Comparison of ENCODE assay signal across 11 cellular contexts in the genomic region with DNA sequence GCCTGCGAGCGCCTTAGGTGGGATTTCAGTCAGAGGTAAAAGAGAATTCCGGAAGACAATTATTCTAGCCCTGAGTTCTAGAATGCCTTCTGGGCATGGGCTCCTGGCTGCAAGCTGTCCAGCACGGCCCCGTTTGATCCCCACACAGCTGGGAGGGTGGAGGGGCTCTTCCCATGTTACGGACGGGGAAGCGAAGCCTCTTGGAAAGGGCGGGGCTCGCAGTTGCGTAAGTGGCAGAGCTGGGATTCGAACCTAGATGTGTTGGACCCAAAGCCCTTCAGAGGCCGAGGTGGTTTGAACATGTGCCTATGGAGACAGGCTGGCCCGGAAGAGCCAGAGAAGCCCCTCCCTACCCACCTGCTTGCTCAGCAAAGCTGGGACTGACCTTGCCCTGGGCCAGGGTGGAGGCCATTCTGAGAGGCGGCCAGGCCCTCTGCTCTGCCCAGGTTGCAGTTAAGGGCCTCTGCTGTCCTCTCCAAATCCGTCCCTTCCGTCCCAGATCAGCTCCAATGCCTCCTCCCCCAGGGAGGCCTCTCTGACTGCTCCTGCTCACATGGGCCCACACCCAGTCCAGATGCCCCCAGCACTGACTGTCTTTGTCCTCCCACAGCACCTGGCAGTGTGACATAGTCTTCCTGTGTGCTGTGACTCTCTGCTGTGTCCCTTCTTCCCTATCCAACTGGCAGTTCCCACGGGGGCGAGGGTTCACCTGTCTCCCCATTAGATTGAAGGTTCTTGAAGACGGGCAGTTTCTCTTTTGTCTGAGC. TPM values are rescaled to one million over a fixed set of nuclear protein-coding genes. Genes with fewer than 3 reads are reported as not detected.
DNase-seq lines count a peak whose midpoint lies in the region; ATAC-seq and TF ChIP-seq lines count a peak whose summit lies in the region.
"Had no signal": no experiment of that assay in that cellular context is flagged by ENCODE, and none has a peak within 500 bp of the region (broad histone marks: within the 10 kb centered on the region; RNA-seq: fewer than 3 reads in every experiment).

No MANE protein-coding gene starts in this region.

- peak overlapping the region; percentile 33 for H3K14ac ChIP-seq in IMR-90 (replicated peaks; ENCODE audit: low read depth, low read length)

- H3K27me3 ChIP-seq in IMR-90 (ENCODE audit: control insufficient read depth, insufficient read depth, low read length) (no peaks in the 10 kb centered on the region; the same call in 1 of the 2 replicates), esophagus (ENCODE audit: control insufficient read depth in 1 of 2, insufficient read depth in 2 of 2, low read length in 2 of 2) (no peaks in the 10 kb centered on the region), muscle layer of duodenum (ENCODE audit: low read depth, low read length) (no peaks in the 10 kb centered on the region), thoracic aorta (replicated peaks; ENCODE audit: insufficient read depth) (no peaks in the 10 kb centered on the region)

- no peak overlapping the region for H3K9ac ChIP-seq in IMR-90 (ENCODE audit: low read depth, low read length)

- no TSS peak for BruUV-seq in IMR-90 (replicated peaks; lab: Mats Ljungman, UMichigan)

- no peak overlapping the region for H2BK5ac ChIP-seq in IMR-90 (ENCODE audit: low read depth, low read length, poor library complexity, severe bottlenecking)

- no peaks in the 10 kb centered on the region for H4K20me1 ChIP-seq in IMR-90 (ENCODE audit: insufficient read depth, low read length)

- H3K4me1 ChIP-seq in IMR-90 (ENCODE audit: control insufficient read depth, insufficient read depth, low read length) (peaks cover 23% of the 10 kb centered on the region), esophagus (ENCODE audit: control insufficient read depth in 2 of 2, insufficient read depth in 2 of 2, low read length in 1 of 2) (peaks cover 0 to 8% of the 10 kb centered on the region in 2 donors), muscle layer of duodenum (ENCODE audit: control insufficient read depth in 1 of 2, insufficient read depth in 2 of 2, low read length in 2 of 2) (peaks cover 6 to 46% of the 10 kb centered on the region in 2 donors), thoracic aorta (ENCODE audit: control insufficient read depth in 1 of 2, low read depth in 2 of 2) (peaks cover 33 to 59% of the 10 kb centered on the region in 2 donors)

- TF ChIP-seq RAD21 in IMR-90 (IDR thresholded peaks at IDR 0.05; ENCODE audit: low read length): no peak

- POLR2A ChIA-PET in IMR-90 (lab: Charles Lee; ENCODE audit: unreplicated experiment): no interaction called here

- H3K36me3 ChIP-seq in IMR-90 (ENCODE audit: control insufficient read depth, insufficient read depth, low read length): no peaks in the 10 kb centered on the region
- H3K36me3 ChIP-seq in esophagus (ENCODE audit: control insufficient read depth in 2 of 2, insufficient read depth in 2 of 2, low read length in 1 of 2): no peaks in the 10 kb centered on the region
- H3K36me3 ChIP-seq in muscle layer of duodenum (ENCODE audit: control insufficient read depth in 1 of 2, insufficient read depth in 2 of 2, low read length in 2 of 2): no peaks in the 10 kb centered on the region
- peaks cover 8% of the 10 kb centered on the region for H3K36me3 ChIP-seq in thoracic aorta

- H3K4me3 ChIP-seq in IMR-90 (ENCODE audit: insufficient read depth, low read depth, low read length) (no peak overlapping the region), esophagus (ENCODE audit: low read depth in 1 of 2, low read length in 2 of 2) (no peak overlapping the region), muscle layer of duodenum (ENCODE audit: low read depth in 1 of 2, low read length in 2 of 2) (peak overlapping the region in 1 of 2 donors; percentile 73), thoracic aorta (peak overlapping the region; percentile 83)

- no peak for ATAC-seq in IMR-90 (ENCODE audit: low read depth)
- ATAC-seq in thoracic aorta (ENCODE audit: insufficient number of reproducible peaks, low FRiP score, low read depth): no peak
- ATAC-seq in HG02571 (IDR thresholded peaks at IDR 0.05; ENCODE audit: unreplicated experiment): no peak
- ATAC-seq: activated CD8-positive, alpha-beta memory T cell treated with anti-CD3 and anti-CD28 coated beads, Interleukin-2, amount 10 ng/mL, durations not matched to agents 7 days and 5 days had no signal

- peak overlapping the region in 1 of 2 experiments; percentile 29; a peak in 2 of 4 replicates for H4K8ac ChIP-seq in IMR-90 (ENCODE audit: low read depth in 2 of 2, low read length in 2 of 2)

- peak overlapping the region; percentile 83 for H2BK120ac ChIP-seq in IMR-90 (ENCODE audit: low read depth, low read length)

- H3K27ac ChIP-seq in IMR-90 (ENCODE audit: insufficient read depth, low read length) (no peak overlapping the region), esophagus (ENCODE audit: low read depth in 2 of 2, low read length in 1 of 2) (peak overlapping the region; percentile 77 to 81), muscle layer of duodenum (ENCODE audit: low read length) (peak overlapping the region; percentile 78), thoracic aorta (peak overlapping the region; percentile 97 to 100)

- peak overlapping the region; percentile 95 for H2AK5ac ChIP-seq in IMR-90 (ENCODE audit: low read depth, low read length)

- DNase-seq in IMR-90: no peak
- no peak for DNase-seq in thoracic aorta (ENCODE audit: low spot score)
- no peak for DNase-seq in COLO829 (ENCODE audit: low spot score)
- no peak for DNase-seq in NCI-H2196 (lab: John Stamatoyannopoulos, UW; ENCODE audit: unreplicated experiment)
- no peak for DNase-seq in GDM1 (lab: John Stamatoyannopoulos, UW)
- DNase-seq: activated CD8-positive, alpha-beta memory T cell treated with anti-CD3 and anti-CD28 coated beads, Interleukin-2, amount 10 ng/mL, durations not matched to agents 7 days and 5 days; NCI-H526 had no signal

- no peak overlapping the region for H3K56ac ChIP-seq in IMR-90 (ENCODE audit: extremely low read depth, insufficient read depth, low read length)

- H3K79me1 ChIP-seq in IMR-90 (ENCODE audit: low read depth in 1 of 2, low read length in 2 of 2): no peaks in the 10 kb centered on the region

- peak overlapping the region; percentile 6 for H3K18ac ChIP-seq in IMR-90 (ENCODE audit: low read depth, low read length)

- intact Hi-C loops in IMR-90 (cut with micrococcal nuclease): no loop called here

- H2BK15ac ChIP-seq in IMR-90 (ENCODE audit: low read depth, low read length): peak overlapping the region; percentile 89; the same call in 2 of the 3 replicates

- peak overlapping the region; percentile 70; the same call in 1 of the 2 replicates for H4K91ac ChIP-seq in IMR-90 (ENCODE audit: insufficient read depth, low read depth, low read length)

- H3K4me2 ChIP-seq in IMR-90 (ENCODE audit: low read depth, low read length): no peak overlapping the region

- no peak overlapping the region for H2BK20ac ChIP-seq in IMR-90 (ENCODE audit: low read depth, low read length)

- TF ChIP-seq CTCF in IMR-90 (conservative IDR thresholded peaks at IDR 0.05; ENCODE audit: low read depth, low read length) (no peak), thoracic aorta (IDR thresholded peaks at IDR 0.05) (no peak)

- WGBS in IMR-90 (ENCODE audit: extremely low coverage in 2 of 2, insufficient read length in 1 of 2), 2 experiments: 80% methylated on average over 2 of the region's 20 CpGs; no CpG with 5 or more reads in 1 of the 2 experiments
- WGBS in esophagus, 2 donors: 73 to 80% methylated on average over 19 to 20 of the region's 20 CpGs

- peak overlapping the region; percentile 6 for H2AFZ ChIP-seq in IMR-90 (replicated peaks; ENCODE audit: low read length, poor library complexity)

- no peak for TF ChIP-seq POLR2A in IMR-90 (IDR thresholded peaks at IDR 0.05; ENCODE audit: low read depth, low read length)

- peak overlapping the region; percentile 25; the same call in 1 of the 2 replicates for H3K23ac ChIP-seq in IMR-90 (ENCODE audit: low read depth, low read length)

- in situ Hi-C loops in IMR-90 (cut with MboI; ENCODE audit: low sequenced_read_pairs): no loop called here

- peak overlapping the region; percentile 44; the same call in 1 of the 2 replicates for H4K5ac ChIP-seq in IMR-90 (ENCODE audit: low read depth, low read length)

- H3K9me1 ChIP-seq in IMR-90 (ENCODE audit: insufficient read depth, low read length): peaks cover 3% of the 10 kb centered on the region

- H3K4ac ChIP-seq in IMR-90 (ENCODE audit: low read depth, low read length): peak overlapping the region; percentile 66

- dilution Hi-C loops in IMR-90 (cut with HindIII; ENCODE audit: low sequenced_read_pairs, unreplicated experiment): no loop called here

- CTCF ChIA-PET in IMR-90 (lab: Yijun Ruan, JAX): interaction anchor here (0.6 kb wide), 1 partner anchor 277 kb away, joined by 3 read pairs; no protein-coding TSS in a partner anchor

- H2AK9ac ChIP-seq in IMR-90 (replicated peaks; ENCODE audit: low read depth, low read length, poor library complexity): peak overlapping the region; percentile 80

- no peaks in the 10 kb centered on the region for H3K9me3 ChIP-seq in IMR-90 (ENCODE audit: control insufficient read depth, insufficient read depth, low read length)
- no peaks in the 10 kb centered on the region for H3K9me3 ChIP-seq in esophagus (ENCODE audit: control insufficient read depth in 2 of 2, insufficient read depth in 1 of 2, low read depth in 1 of 2, low read length in 1 of 2)
- H3K9me3 ChIP-seq in muscle layer of duodenum (ENCODE audit: control insufficient read depth in 1 of 2, low read length in 2 of 2): no peaks in the 10 kb centered on the region
- no peaks in the 10 kb centered on the region for H3K9me3 ChIP-seq in thoracic aorta

RNA-seq across cellular contexts. Expression of gene HSPB7, which starts 1.1 kb away (rescaled TPM):
- total RNA-seq in IMR-90 (2012; rRNA removed): 0.54 and 0.56 TPM in 2 replicates
- polyA plus RNA-seq in IMR-90 (2012; rRNA removed): 3.0 and 4.3 TPM in 2 replicates
- 2.7 and 5.1 TPM in 2 replicates for polyA plus RNA-seq in IMR-90 (2012; cell fraction: cytosol; rRNA removed)
- polyA plus RNA-seq in IMR-90 (2012; cell fraction: nucleus; rRNA removed; ENCODE audit: low replicate concordance): 3.0 and 6.7 TPM in 2 replicates
- 10 to 100 TPM in 1 of 2 donors, 1 to 10 TPM in 1; 6.6 to 21.7 TPM for polyA plus RNA-seq in esophagus
- total RNA-seq in thoracic aorta: 100 to 1,000 TPM; 223 to 430 TPM
- total RNA-seq: activated CD8-positive, alpha-beta memory T cell treated with anti-CD3 and anti-CD28 coated beads, Interleukin-2, amount 10 ng/mL, durations not matched to agents 7 days and 5 days; CD4-positive, alpha-beta memory T cell had no signal
- polyA plus RNA-seq: CD4-positive, alpha-beta memory T cell had no signal

RNA-seq across cellular contexts. Expression of gene CLCNKA, which starts 2.9 kb away (rescaled TPM):
- total RNA-seq in IMR-90 (2012; rRNA removed): not detected in 2 replicates
- 0.05 TPM in 1 of 2 replicates, not detected in the other for polyA plus RNA-seq in IMR-90 (2012; rRNA removed)
- 0.07 and 0.16 TPM in 2 replicates for polyA plus RNA-seq in IMR-90 (2012; cell fraction: cytosol; rRNA removed)
- 0.76 and 1.0 TPM in 2 replicates for polyA plus RNA-seq in IMR-90 (2012; cell fraction: nucleus; rRNA removed; ENCODE audit: low replicate concordance)
- polyA plus RNA-seq in esophagus: under 1 TPM; 0.04 to 0.06 TPM
- total RNA-seq in thoracic aorta: 1 to 10 TPM in 1 of 2 donors, not detected in 1; 4.7 TPM
- total RNA-seq: activated CD8-positive, alpha-beta memory T cell treated with anti-CD3 and anti-CD28 coated beads, Interleukin-2, amount 10 ng/mL, durations not matched to agents 7 days and 5 days; CD4-positive, alpha-beta memory T cell had no signal
- polyA plus RNA-seq: CD4-positive, alpha-beta memory T cell had no signal

RNA-seq across cellular contexts. Expression of gene SRARP, which starts 14.9 kb away (rescaled TPM):
- not detected in 2 replicates for total RNA-seq in IMR-90 (2012; rRNA removed)
- not detected in 2 replicates for polyA plus RNA-seq in IMR-90 (2012; rRNA removed)
- not detected in 2 replicates for polyA plus RNA-seq in IMR-90 (2012; cell fraction: cytosol; rRNA removed)
- not detected in 2 replicates for polyA plus RNA-seq in IMR-90 (2012; cell fraction: nucleus; rRNA removed; ENCODE audit: low replicate concordance)
- not detected for polyA plus RNA-seq in esophagus
- not detected for total RNA-seq in thoracic aorta
- total RNA-seq: activated CD8-positive, alpha-beta memory T cell treated with anti-CD3 and anti-CD28 coated beads, Interleukin-2, amount 10 ng/mL, durations not matched to agents 7 days and 5 days; CD4-positive, alpha-beta memory T cell had no signal
- polyA plus RNA-seq: CD4-positive, alpha-beta memory T cell had no signal

RNA-seq across cellular contexts. Expression of gene CLCNKB, which starts 24.6 kb away (rescaled TPM):
- not detected in 2 replicates for total RNA-seq in IMR-90 (2012; rRNA removed)
- polyA plus RNA-seq in IMR-90 (2012; rRNA removed): 0.09 and 0.11 TPM in 2 replicates
- polyA plus RNA-seq in IMR-90 (2012; cell fraction: cytosol; rRNA removed): 0.14 and 0.41 TPM in 2 replicates
- 0.70 and 0.76 TPM in 2 replicates for polyA plus RNA-seq in IMR-90 (2012; cell fraction: nucleus; rRNA removed; ENCODE audit: low replicate concordance)
- under 1 TPM in 1 of 2 donors, not detected in 1; 0.06 TPM for polyA plus RNA-seq in esophagus
- total RNA-seq in thoracic aorta: not detected
- total RNA-seq: activated CD8-positive, alpha-beta memory T cell treated with anti-CD3 and anti-CD28 coated beads, Interleukin-2, amount 10 ng/mL, durations not matched to agents 7 days and 5 days; CD4-positive, alpha-beta memory T cell had no signal
- polyA plus RNA-seq: CD4-positive, alpha-beta memory T cell had no signal

RNA-seq across cellular contexts. Expression of gene ZBTB17, which starts 43.0 kb away (rescaled TPM):
- total RNA-seq in IMR-90 (2012; rRNA removed): 26.3 and 29.7 TPM in 2 replicates
- polyA plus RNA-seq in IMR-90 (2012; rRNA removed): 58.2 and 65.5 TPM in 2 replicates
- polyA plus RNA-seq in IMR-90 (2012; cell fraction: cytosol; rRNA removed): 27.1 and 37.4 TPM in 2 replicates
- polyA plus RNA-seq in IMR-90 (2012; cell fraction: nucleus; rRNA removed; ENCODE audit: low replicate concordance): 190 and 417 TPM in 2 replicates
- polyA plus RNA-seq in esophagus: 10 to 100 TPM; 27.8 to 41.7 TPM
- 10 to 100 TPM; 42.9 to 46.5 TPM for total RNA-seq in thoracic aorta

Comparison
In these comparisons a context has a peak if more than half of its experiments do, and no peak if none do; other contexts are left out.
1. RNA of gene HSPB7, which starts 1.1 kb away (total RNA-seq): 223 to 430 TPM in thoracic aorta; 0.54 to 0.56 TPM in IMR-90; every median in the first group is over 100 times any median in the second.